In the genomic region with DNA sequence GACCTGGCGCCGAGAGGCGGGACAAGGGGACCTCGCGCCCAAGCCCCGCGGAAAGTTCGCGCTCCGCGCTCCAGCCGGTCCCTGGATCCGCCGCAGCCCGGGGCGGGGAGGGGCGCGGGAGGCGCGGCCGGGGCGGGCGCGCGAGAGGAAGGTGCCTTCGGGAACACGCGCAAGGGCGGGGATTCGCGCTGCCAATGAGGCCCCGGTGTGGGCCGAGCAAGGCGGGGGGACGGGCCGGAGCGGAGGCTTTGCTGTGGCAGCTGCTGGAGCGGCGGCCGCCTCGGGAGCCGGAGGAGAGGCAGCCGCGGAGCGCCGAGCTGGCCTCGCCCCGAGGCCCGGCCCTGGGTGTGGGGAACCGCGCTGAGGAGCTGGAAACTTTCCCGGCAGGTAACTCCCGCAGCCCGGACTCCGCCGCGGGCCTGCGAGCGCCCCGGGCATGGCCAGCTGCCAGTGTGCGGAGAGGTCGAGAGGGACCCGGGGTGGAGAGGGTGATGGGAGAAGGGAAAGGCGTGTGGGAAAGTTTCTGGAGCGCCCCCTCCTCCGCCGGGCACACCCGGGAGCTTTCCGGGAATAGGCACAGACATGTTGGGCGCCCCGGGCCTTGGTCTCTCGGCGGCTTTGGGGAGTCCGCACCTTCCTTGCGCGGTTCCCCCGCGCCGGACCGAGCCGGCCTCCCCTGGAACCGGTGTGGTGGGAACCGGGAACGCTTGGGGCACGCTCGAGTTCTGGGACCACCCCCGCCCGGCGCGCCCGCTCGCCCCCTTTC, we compare ENCODE assay signal across 1 cellular context.
TF ChIP-seq lines count a peak whose summit lies in the region.

A gene (plus strand): TSS at position 245 of the 766 bp plus-strand sequence. CDS start 97,271 bp downstream, outside the sequence.

TF ChIP-seq in HepG2, 621 proteins besides CTCF, POLR2A, EP300 and RAD21 (continued from another document and continues in another):
- TF ChIP-seq, protein P1, sequence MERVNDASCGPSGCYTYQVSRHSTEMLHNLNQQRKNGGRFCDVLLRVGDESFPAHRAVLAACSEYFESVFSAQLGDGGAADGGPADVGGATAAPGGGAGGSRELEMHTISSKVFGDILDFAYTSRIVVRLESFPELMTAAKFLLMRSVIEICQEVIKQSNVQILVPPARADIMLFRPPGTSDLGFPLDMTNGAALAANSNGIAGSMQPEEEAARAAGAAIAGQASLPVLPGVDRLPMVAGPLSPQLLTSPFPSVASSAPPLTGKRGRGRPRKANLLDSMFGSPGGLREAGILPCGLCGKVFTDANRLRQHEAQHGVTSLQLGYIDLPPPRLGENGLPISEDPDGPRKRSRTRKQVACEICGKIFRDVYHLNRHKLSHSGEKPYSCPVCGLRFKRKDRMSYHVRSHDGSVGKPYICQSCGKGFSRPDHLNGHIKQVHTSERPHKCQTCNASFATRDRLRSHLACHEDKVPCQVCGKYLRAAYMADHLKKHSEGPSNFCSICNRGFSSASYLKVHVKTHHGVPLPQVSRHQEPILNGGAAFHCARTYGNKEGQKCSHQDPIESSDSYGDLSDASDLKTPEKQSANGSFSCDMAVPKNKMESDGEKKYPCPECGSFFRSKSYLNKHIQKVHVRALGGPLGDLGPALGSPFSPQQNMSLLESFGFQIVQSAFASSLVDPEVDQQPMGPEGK (CRISPR knock-in tag; IDR thresholded peaks at IDR 0.05), result no peak
- no peak for TF ChIP-seq PAF1 (CRISPR knock-in tag; IDR thresholded peaks at IDR 0.05)
- no peak for TF ChIP-seq MTF1 (CRISPR knock-in tag; IDR thresholded peaks at IDR 0.05)
- no peak for TF ChIP-seq DNMT1 (CRISPR knock-in tag; IDR thresholded peaks at IDR 0.05)
- no peak for TF ChIP-seq ZKSCAN8 (CRISPR knock-in tag; IDR thresholded peaks at IDR 0.05; ENCODE audit: borderline replicate concordance)
- TF ChIP-seq ZNF33B (CRISPR knock-in tag; IDR thresholded peaks at IDR 0.05), result no peak
- no peak for TF ChIP-seq ZNF343 (CRISPR knock-in tag; IDR thresholded peaks at IDR 0.05)
- TF ChIP-seq, protein P2, sequence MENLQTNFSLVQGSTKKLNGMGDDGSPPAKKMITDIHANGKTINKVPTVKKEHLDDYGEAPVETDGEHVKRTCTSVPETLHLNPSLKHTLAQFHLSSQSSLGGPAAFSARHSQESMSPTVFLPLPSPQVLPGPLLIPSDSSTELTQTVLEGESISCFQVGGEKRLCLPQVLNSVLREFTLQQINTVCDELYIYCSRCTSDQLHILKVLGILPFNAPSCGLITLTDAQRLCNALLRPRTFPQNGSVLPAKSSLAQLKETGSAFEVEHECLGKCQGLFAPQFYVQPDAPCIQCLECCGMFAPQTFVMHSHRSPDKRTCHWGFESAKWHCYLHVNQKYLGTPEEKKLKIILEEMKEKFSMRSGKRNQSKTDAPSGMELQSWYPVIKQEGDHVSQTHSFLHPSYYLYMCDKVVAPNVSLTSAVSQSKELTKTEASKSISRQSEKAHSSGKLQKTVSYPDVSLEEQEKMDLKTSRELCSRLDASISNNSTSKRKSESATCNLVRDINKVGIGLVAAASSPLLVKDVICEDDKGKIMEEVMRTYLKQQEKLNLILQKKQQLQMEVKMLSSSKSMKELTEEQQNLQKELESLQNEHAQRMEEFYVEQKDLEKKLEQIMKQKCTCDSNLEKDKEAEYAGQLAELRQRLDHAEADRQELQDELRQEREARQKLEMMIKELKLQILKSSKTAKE (CRISPR knock-in tag; IDR thresholded peaks at IDR 0.05; ENCODE audit: borderline replicate concordance), result no peak
- TF ChIP-seq ZNF75D (CRISPR knock-in tag; IDR thresholded peaks at IDR 0.05; ENCODE audit: borderline replicate concordance), result no peak
- TF ChIP-seq, protein P3, sequence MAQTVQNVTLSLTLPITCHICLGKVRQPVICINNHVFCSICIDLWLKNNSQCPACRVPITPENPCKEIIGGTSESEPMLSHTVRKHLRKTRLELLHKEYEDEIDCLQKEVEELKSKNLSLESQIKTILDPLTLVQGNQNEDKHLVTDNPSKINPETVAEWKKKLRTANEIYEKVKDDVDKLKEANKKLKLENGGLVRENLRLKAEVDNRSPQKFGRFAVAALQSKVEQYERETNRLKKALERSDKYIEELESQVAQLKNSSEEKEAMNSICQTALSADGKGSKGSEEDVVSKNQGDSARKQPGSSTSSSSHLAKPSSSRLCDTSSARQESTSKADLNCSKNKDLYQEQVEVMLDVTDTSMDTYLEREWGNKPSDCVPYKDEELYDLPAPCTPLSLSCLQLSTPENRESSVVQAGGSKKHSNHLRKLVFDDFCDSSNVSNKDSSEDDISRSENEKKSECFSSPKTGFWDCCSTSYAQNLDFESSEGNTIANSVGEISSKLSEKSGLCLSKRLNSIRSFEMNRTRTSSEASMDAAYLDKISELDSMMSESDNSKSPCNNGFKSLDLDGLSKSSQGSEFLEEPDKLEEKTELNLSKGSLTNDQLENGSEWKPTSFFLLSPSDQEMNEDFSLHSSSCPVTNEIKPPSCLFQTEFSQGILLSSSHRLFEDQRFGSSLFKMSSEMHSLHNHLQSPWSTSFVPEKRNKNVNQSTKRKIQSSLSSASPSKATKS (CRISPR knock-in tag; IDR thresholded peaks at IDR 0.05), result no peak
- no peak for TF ChIP-seq ETV5 (CRISPR knock-in tag; IDR thresholded peaks at IDR 0.05; ENCODE audit: borderline replicate concordance)
- no peak for TF ChIP-seq CHCHD3 (CRISPR knock-in tag; IDR thresholded peaks at IDR 0.05)
- no peak for TF ChIP-seq SCMH1 (CRISPR knock-in tag; IDR thresholded peaks at IDR 0.05; ENCODE audit: borderline replicate concordance)
- no peak for TF ChIP-seq MZF1 (CRISPR knock-in tag; IDR thresholded peaks at IDR 0.05; ENCODE audit: borderline replicate concordance)
- TF ChIP-seq SP2 (CRISPR knock-in tag; IDR thresholded peaks at IDR 0.05), result 0 out of 2 replicates have a peak, but pooled peaks have one; percentile 22
- TF ChIP-seq, protein P4, sequence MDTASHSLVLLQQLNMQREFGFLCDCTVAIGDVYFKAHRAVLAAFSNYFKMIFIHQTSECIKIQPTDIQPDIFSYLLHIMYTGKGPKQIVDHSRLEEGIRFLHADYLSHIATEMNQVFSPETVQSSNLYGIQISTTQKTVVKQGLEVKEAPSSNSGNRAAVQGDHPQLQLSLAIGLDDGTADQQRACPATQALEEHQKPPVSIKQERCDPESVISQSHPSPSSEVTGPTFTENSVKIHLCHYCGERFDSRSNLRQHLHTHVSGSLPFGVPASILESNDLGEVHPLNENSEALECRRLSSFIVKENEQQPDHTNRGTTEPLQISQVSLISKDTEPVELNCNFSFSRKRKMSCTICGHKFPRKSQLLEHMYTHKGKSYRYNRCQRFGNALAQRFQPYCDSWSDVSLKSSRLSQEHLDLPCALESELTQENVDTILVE (CRISPR knock-in tag; IDR thresholded peaks at IDR 0.05), result peak; percentile 45; the same call in 1 of the 2 replicates
- TF ChIP-seq, protein P5, sequence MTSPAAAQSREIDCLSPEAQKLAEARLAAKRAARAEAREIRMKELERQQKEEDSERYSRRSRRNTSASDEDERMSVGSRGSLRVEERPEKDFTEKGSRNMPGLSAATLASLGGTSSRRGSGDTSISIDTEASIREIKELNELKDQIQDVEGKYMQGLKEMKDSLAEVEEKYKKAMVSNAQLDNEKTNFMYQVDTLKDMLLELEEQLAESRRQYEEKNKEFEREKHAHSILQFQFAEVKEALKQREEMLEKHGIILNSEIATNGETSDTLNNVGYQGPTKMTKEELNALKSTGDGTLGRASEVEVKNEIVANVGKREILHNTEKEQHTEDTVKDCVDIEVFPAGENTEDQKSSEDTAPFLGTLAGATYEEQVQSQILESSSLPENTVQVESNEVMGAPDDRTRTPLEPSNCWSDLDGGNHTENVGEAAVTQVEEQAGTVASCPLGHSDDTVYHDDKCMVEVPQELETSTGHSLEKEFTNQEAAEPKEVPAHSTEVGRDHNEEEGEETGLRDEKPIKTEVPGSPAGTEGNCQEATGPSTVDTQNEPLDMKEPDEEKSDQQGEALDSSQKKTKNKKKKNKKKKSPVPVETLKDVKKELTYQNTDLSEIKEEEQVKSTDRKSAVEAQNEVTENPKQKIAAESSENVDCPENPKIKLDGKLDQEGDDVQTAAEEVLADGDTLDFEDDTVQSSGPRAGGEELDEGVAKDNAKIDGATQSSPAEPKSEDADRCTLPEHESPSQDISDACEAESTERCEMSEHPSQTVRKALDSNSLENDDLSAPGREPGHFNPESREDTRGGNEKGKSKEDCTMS (CRISPR knock-in tag; conservative IDR thresholded peaks at IDR 0.05), result no peak
- no peak for TF ChIP-seq ATRX (CRISPR knock-in tag; IDR thresholded peaks at IDR 0.05; ENCODE audit: borderline replicate concordance)
- no peak for TF ChIP-seq SAFB2 (CRISPR knock-in tag; IDR thresholded peaks at IDR 0.05; ENCODE audit: borderline replicate concordance, low read depth)
- no peak for TF ChIP-seq GTF2F1 (IDR thresholded peaks at IDR 0.05; ENCODE audit: low read length)
- TF ChIP-seq, protein P6, sequence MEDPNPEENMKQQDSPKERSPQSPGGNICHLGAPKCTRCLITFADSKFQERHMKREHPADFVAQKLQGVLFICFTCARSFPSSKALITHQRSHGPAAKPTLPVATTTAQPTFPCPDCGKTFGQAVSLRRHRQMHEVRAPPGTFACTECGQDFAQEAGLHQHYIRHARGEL (CRISPR knock-in tag; IDR thresholded peaks at IDR 0.05), result no peak
- TF ChIP-seq TBX3 (IDR thresholded peaks at IDR 0.05; ENCODE audit: borderline replicate concordance), result no peak
- TF ChIP-seq, protein P7, sequence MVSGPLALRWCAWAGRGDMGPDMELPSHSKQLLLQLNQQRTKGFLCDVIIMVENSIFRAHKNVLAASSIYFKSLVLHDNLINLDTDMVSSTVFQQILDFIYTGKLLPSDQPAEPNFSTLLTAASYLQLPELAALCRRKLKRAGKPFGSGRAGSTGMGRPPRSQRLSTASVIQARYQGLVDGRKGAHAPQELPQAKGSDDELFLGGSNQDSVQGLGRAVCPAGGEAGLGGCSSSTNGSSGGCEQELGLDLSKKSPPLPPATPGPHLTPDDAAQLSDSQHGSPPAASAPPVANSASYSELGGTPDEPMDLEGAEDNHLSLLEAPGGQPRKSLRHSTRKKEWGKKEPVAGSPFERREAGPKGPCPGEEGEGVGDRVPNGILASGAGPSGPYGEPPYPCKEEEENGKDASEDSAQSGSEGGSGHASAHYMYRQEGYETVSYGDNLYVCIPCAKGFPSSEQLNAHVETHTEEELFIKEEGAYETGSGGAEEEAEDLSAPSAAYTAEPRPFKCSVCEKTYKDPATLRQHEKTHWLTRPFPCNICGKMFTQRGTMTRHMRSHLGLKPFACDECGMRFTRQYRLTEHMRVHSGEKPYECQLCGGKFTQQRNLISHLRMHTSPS (CRISPR knock-in tag; IDR thresholded peaks at IDR 0.05; ENCODE audit: low read depth), result peak; percentile 59
- TF ChIP-seq ZFP36L1 (CRISPR knock-in tag; IDR thresholded peaks at IDR 0.05), result no peak
- TF ChIP-seq ZNF543 (CRISPR knock-in tag; IDR thresholded peaks at IDR 0.05), result no peak
- TF ChIP-seq, protein P8, sequence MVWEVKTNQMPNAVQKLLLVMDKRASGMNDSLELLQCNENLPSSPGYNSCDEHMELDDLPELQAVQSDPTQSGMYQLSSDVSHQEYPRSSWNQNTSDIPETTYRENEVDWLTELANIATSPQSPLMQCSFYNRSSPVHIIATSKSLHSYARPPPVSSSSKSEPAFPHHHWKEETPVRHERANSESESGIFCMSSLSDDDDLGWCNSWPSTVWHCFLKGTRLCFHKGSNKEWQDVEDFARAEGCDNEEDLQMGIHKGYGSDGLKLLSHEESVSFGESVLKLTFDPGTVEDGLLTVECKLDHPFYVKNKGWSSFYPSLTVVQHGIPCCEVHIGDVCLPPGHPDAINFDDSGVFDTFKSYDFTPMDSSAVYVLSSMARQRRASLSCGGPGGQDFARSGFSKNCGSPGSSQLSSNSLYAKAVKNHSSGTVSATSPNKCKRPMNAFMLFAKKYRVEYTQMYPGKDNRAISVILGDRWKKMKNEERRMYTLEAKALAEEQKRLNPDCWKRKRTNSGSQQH (CRISPR knock-in tag; IDR thresholded peaks at IDR 0.05; ENCODE audit: low read depth), result no peak
- no peak for TF ChIP-seq SRSF4 (IDR thresholded peaks at IDR 0.05; ENCODE audit: low read depth, low read length, poor library complexity, severe bottlenecking)
- TF ChIP-seq ATM (IDR thresholded peaks at IDR 0.05; ENCODE audit: borderline replicate concordance), result no peak
- no peak for TF ChIP-seq SRY (CRISPR knock-in tag; IDR thresholded peaks at IDR 0.05)
- TF ChIP-seq, protein P9, sequence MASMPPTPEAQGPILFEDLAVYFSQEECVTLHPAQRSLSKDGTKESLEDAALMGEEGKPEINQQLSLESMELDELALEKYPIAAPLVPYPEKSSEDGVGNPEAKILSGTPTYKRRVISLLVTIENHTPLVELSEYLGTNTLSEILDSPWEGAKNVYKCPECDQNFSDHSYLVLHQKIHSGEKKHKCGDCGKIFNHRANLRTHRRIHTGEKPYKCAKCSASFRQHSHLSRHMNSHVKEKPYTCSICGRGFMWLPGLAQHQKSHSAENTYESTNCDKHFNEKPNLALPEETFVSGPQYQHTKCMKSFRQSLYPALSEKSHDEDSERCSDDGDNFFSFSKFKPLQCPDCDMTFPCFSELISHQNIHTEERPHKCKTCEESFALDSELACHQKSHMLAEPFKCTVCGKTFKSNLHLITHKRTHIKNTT (CRISPR knock-in tag; IDR thresholded peaks at IDR 0.05), result no peak
- TF ChIP-seq ZBTB21 (CRISPR knock-in tag; IDR thresholded peaks at IDR 0.05), result no peak
- TF ChIP-seq TOPORS (CRISPR knock-in tag; IDR thresholded peaks at IDR 0.05), result peak; percentile 45; the same call in 1 of the 2 replicates
- TF ChIP-seq ZNF441 (CRISPR knock-in tag; IDR thresholded peaks at IDR 0.05; ENCODE audit: borderline replicate concordance), result peak; percentile 31; the same call in 1 of the 2 replicates
- TF ChIP-seq, protein P10, sequence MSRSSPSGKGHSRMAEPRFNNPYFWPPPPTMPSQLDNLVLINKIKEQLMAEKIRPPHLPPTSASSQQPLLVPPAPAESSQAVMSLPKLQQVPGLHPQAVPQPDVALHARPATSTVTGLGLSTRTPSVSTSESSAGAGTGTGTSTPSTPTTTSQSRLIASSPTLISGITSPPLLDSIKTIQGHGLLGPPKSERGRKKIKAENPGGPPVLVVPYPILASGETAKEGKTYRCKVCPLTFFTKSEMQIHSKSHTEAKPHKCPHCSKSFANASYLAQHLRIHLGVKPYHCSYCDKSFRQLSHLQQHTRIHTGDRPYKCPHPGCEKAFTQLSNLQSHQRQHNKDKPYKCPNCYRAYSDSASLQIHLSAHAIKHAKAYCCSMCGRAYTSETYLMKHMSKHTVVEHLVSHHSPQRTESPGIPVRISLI (CRISPR knock-in tag; IDR thresholded peaks at IDR 0.05; ENCODE audit: borderline replicate concordance), result no peak
- TF ChIP-seq, protein P11, sequence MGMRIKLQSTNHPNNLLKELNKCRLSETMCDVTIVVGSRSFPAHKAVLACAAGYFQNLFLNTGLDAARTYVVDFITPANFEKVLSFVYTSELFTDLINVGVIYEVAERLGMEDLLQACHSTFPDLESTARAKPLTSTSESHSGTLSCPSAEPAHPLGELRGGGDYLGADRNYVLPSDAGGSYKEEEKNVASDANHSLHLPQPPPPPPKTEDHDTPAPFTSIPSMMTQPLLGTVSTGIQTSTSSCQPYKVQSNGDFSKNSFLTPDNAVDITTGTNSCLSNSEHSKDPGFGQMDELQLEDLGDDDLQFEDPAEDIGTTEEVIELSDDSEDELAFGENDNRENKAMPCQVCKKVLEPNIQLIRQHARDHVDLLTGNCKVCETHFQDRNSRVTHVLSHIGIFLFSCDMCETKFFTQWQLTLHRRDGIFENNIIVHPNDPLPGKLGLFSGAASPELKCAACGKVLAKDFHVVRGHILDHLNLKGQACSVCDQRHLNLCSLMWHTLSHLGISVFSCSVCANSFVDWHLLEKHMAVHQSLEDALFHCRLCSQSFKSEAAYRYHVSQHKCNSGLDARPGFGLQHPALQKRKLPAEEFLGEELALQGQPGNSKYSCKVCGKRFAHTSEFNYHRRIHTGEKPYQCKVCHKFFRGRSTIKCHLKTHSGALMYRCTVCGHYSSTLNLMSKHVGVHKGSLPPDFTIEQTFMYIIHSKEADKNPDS (CRISPR knock-in tag; IDR thresholded peaks at IDR 0.05), result no peak
- TF ChIP-seq, protein P12, sequence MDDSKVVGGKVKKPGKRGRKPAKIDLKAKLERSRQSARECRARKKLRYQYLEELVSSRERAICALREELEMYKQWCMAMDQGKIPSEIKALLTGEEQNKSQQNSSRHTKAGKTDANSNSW (CRISPR knock-in tag; IDR thresholded peaks at IDR 0.05; ENCODE audit: borderline replicate concordance), result no peak
- TF ChIP-seq NBN (conservative IDR thresholded peaks at IDR 0.05), result no peak
